In the genomic region with DNA sequence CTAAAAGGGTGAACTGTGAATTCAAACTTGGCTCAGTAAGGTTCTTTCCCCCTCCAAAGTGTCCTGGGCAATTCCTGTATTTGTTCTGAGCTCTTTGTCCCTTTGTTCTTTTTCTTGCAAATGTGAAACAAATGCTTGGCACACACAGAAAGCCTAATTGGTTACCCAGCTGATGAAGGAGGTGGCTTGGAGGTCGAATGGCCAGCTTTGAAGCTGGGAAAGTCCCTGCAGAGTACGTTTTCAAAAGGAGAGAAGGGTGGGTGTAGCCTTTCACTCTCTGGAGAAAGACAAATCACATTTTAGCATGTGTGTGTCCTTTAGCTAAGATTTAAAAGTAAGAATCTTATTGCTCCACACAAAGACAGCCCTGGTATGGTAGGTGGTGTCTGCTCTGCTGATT, we compare ENCODE assay signal across 9 cellular contexts.
DNase-seq lines count a peak whose midpoint lies in the region; ATAC-seq lines count a peak whose summit lies in the region.
"Had no signal": no experiment of that assay in that cellular context is flagged by ENCODE, and none has a peak within 500 bp of the region (broad histone marks: within the 10 kb centered on the region; RNA-seq: fewer than 3 reads in every experiment).

No MANE protein-coding gene starts in this region.

- H3K27ac ChIP-seq in effector memory CD4-positive, alpha-beta T cell (ENCODE audit: insufficient read depth, low read length, poor library complexity, severe bottlenecking) = no peak overlapping the region
- H3K27ac ChIP-seq: prostate gland had no signal

- no peaks in the 10 kb centered on the region for H3K9me3 ChIP-seq in adipocyte (ENCODE audit: control insufficient read depth, low read length)
- no peaks in the 10 kb centered on the region for H3K9me3 ChIP-seq in effector memory CD4-positive, alpha-beta T cell (ENCODE audit: control insufficient read depth, low read length)
- H3K9me3 ChIP-seq: prostate gland had no signal

- ATAC-seq in GM19351 (IDR thresholded peaks at IDR 0.05; ENCODE audit: unreplicated experiment) (peak; percentile 76), HG03060 (IDR thresholded peaks at IDR 0.05; ENCODE audit: low read depth, unreplicated experiment) (peak; percentile 64)

- no peak overlapping the region for H3K4me3 ChIP-seq in adipocyte (ENCODE audit: low read length)
- no peak overlapping the region for H3K4me3 ChIP-seq in effector memory CD4-positive, alpha-beta T cell (ENCODE audit: insufficient read depth, low read depth, low read length, poor library complexity, severe bottlenecking)
- H3K4me3 ChIP-seq: prostate gland had no signal

- no peaks in the 10 kb centered on the region for H3K4me1 ChIP-seq in adipocyte (ENCODE audit: control insufficient read depth, insufficient read depth, low read length)
- no peaks in the 10 kb centered on the region for H3K4me1 ChIP-seq in effector memory CD4-positive, alpha-beta T cell (ENCODE audit: control insufficient read depth, insufficient read depth, low read length, poor library complexity, severe bottlenecking)
- H3K4me1 ChIP-seq: prostate gland had no signal

- no peaks in the 10 kb centered on the region for H3K36me3 ChIP-seq in adipocyte (ENCODE audit: control insufficient read depth, insufficient read depth, low read length, severe bottlenecking)
- H3K36me3 ChIP-seq in effector memory CD4-positive, alpha-beta T cell (ENCODE audit: control insufficient read depth, insufficient read depth, low read length) = no peaks in the 10 kb centered on the region
- H3K36me3 ChIP-seq: prostate gland had no signal

- DNase-seq in ELF-1 (ENCODE audit: low read depth, low spot score) (peak; percentile 54), adipocyte (ENCODE audit: low read depth) (peak; percentile 2), HPDE6-E6E7 (ENCODE audit: extremely low spot score) (no peak), NCI-H526 treated with DMSO at 0.1 percent for 48 hours (lab: John Stamatoyannopoulos, UW) (no peak), CD1c-positive myeloid dendritic cell (ENCODE audit: extremely low spot score) (no peak)
- no peak for DNase-seq in effector memory CD4-positive, alpha-beta T cell

- no peaks in the 10 kb centered on the region for H3K27me3 ChIP-seq in adipocyte (replicated peaks; ENCODE audit: control insufficient read depth, insufficient read depth, low read length)
- H3K27me3 ChIP-seq in effector memory CD4-positive, alpha-beta T cell (replicated peaks; ENCODE audit: control insufficient read depth, insufficient read depth, low read length, poor library complexity, severe bottlenecking) = no peaks in the 10 kb centered on the region

- no peak overlapping the region for H3K9ac ChIP-seq in adipocyte (ENCODE audit: low read length)

Comparison
In these comparisons a context has a peak if more than half of its experiments do, and no peak if none do; other contexts are left out.
1. DNase-seq: peak in ELF-1 (single experiment) and adipocyte (single experiment); none in effector memory CD4-positive, alpha-beta T cell (0 of 3), HPDE6-E6E7 (single experiment), NCI-H526 treated with DMSO at 0.1 percent for 48 hours (single experiment) and CD1c-positive myeloid dendritic cell (single experiment).